In the genomic region with DNA sequence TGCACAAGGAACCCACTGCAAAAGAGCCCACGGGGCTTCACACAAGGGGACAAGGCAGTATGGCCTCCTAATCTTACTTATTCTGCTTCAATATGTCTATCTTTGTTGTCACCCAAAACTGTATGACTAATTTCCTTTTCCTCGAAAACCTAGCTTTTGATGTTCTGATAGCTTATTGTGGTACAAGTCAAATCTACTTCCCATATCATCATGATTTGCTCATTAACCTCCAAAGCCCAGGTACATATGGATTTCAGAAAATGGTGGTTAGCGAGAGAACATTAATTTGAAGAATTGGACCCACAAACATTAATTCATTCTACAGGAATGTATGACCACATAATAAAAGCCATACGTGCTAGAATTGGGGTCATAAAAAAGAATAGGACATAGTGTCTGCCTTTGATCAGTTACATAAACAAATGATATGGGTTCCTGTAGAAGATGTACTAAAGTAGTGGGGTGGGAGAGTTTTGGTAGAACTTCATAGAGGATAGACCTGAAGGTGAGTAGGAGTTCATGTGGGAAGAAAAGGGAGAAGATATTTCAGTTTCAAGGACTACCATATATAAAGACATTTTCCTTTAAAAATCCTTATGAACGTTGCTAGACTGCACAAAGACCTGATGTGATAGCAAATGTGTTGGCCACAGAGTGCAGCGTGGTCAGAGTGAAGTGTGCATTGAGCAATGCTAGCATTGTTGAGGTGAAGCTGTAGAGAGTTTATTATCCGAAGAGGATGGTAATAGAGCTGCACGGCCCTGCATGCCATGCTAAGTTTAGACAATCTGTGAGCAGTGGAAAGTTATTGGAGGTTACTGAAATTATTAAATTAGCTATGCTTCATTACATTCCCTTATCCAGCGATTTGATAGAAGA, we compare ENCODE assay signal across 1 cellular context.
TF ChIP-seq lines count a peak whose summit lies in the region.

No MANE protein-coding gene starts in this region.

TF ChIP-seq in IMR-90, 13 proteins besides CTCF, POLR2A, EP300 and RAD21 (continued from another document):
- TF ChIP-seq MXI1 (IDR thresholded peaks at IDR 0.05; ENCODE audit: borderline replicate concordance, low read depth, low read length), result no peak
- TF ChIP-seq MAFK (IDR thresholded peaks at IDR 0.05; ENCODE audit: low read depth, low read length), result no peak
- no peak for TF ChIP-seq RCOR1 (IDR thresholded peaks at IDR 0.05; ENCODE audit: insufficient replicate concordance, low read length)
- TF ChIP-seq BHLHE40 (IDR thresholded peaks at IDR 0.05; ENCODE audit: low read depth, low read length), result no peak
- no peak for TF ChIP-seq CHD1 (IDR thresholded peaks at IDR 0.05; ENCODE audit: low read depth, low read length)
